8 cellular contexts compared by ENCODE assay signal in the genomic region with DNA sequence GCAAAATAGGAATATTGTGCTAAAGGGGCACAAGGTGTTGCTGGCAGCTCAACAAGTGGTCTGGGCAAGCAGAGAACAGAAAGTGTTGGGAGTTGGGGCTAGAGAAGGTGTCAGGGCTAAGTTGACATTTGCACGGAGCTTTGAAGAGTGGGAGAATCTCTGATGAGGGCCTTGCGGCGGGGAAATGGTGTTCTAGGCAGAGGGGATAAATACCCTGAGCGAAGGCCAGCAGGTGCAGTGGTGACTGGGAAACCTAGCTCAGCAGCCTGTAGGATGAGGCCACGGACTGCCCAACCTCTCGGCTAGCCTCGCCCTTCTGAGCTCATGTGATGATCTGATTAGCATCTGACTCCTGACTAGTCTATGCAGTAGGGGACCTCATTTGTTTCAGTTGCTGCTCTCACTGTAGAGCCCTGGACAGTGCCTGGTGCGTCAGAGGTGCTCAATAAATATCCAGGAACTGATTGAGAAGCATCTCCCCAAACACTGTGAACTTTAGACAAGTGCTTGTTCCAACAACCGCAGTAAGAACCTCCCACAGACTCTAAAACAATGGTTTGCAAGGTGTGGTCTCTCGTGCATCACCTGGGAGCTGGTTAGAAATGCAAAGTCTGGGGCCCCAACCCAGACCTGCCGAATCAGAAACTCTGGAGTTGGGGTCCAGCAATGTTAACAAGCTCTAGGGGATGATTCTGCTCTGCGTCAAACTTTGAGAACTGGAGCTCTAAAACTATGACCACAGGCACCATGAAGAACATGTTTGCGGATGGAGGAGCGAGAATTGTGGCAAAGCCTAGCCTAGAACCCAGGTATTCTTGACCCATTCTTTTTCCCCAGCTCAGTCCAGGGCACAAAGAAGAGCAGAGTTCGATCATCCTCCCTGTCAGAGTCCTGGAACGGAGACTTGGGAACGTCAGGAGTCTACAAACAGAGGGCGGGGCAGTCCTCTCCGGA. TPM values are rescaled to one million over a fixed set of nuclear protein-coding genes. Genes with fewer than 3 reads are reported as not detected.
DNase-seq lines count a peak whose midpoint lies in the region; ATAC-seq, FAIRE-seq and TF ChIP-seq lines count a peak whose summit lies in the region.

No MANE protein-coding gene starts in this region.

- H3K27ac ChIP-seq in cingulate gyrus (ENCODE audit: low read depth, low read length) = peak overlapping the region; percentile 15

- no peak for TF ChIP-seq CTCF in Calu3 (IDR thresholded peaks at IDR 0.05; ENCODE audit: unreplicated experiment)
- TF ChIP-seq CTCF in natural killer cell (IDR thresholded peaks at IDR 0.05) = no peak

- FAIRE-seq in RCC 7860 (lab: Jason Lieb, UNC) = no peak

- H3K27me3 Mint-ChIP-seq in Calu3 (ENCODE audit: unreplicated experiment) = peaks cover 20% of the 10 kb centered on the region
- peaks cover 30 to 45% of the 10 kb centered on the region in 2 donors for H3K27me3 Mint-ChIP-seq in natural killer cell (ENCODE audit: low read depth in 2 of 2)

- H3K9me3 Mint-ChIP-seq in Calu3 (ENCODE audit: low read depth, unreplicated experiment) = no peaks in the 10 kb centered on the region
- H3K9me3 Mint-ChIP-seq in natural killer cell = no peaks in the 10 kb centered on the region

- H3K4me1 Mint-ChIP-seq in Calu3 (ENCODE audit: low read depth, unreplicated experiment) = peaks cover 32% of the 10 kb centered on the region
- peaks cover 0 to 27% of the 10 kb centered on the region in 2 donors for H3K4me1 Mint-ChIP-seq in natural killer cell

- H3K4me3 Mint-ChIP-seq in Calu3 (ENCODE audit: low read depth, unreplicated experiment) (peak overlapping the region; percentile 35), natural killer cell (peak overlapping the region; percentile 67)

- H3K36me3 Mint-ChIP-seq in Calu3 (ENCODE audit: insufficient read depth, unreplicated experiment) (no peaks in the 10 kb centered on the region), natural killer cell (no peaks in the 10 kb centered on the region)

- CTCF ChIA-PET in Calu3 (lab: Charles Lee) = interaction anchor here (0.6 to 1.2 kb wide), 4 partner anchors 10 to 57 kb away, joined by 3 to 4 read pairs (median 4); no protein-coding TSS in a partner anchor

- DNase-seq in Calu3 = no peak
- DNase-seq in NCI-H146 treated with DMSO at 0.1 percent for 48 hours (lab: John Stamatoyannopoulos, UW; ENCODE audit: unreplicated experiment) = peak; percentile 40
- DNase-seq in natural killer cell = no peak
- no peak for DNase-seq in RCC 7860 (ENCODE audit: low spot score)
- DNase-seq in UCSD-AML1 (lab: John Stamatoyannopoulos, UW; ENCODE audit: unreplicated experiment) = no peak
- DNase-seq in epidermal melanocyte (ENCODE audit: insufficient read length, low spot score) = no peak

- ATAC-seq in natural killer cell (no peak), HG02973 (IDR thresholded peaks at IDR 0.05; ENCODE audit: unreplicated experiment) (no peak)

- no peak overlapping the region for H3K27ac Mint-ChIP-seq in Calu3 (ENCODE audit: unreplicated experiment)
- H3K27ac Mint-ChIP-seq in natural killer cell = peak overlapping the region; percentile 67 to 80

- BruUV-seq in Calu3 (replicated peaks; lab: Mats Ljungman, UMichigan) = no TSS peak

- intact Hi-C loops in Calu3 (cut with micrococcal nuclease; ENCODE audit: unreplicated experiment) (no loop called here), natural killer cell (cut with micrococcal nuclease) (loop anchor here (1.0 to 2.0 kb wide), 2 partner anchors 22 to 55 kb away; no protein-coding TSS in a partner anchor)

RNA-seq across cellular contexts. Expression of a gene that starts 0.9 kb away (rescaled TPM):
- 0.47 and 1.0 TPM in 2 replicates for total RNA-seq in Calu3 (2022)
- 1 to 10 TPM; 1.2 to 3.3 (median 1.7) TPM for total RNA-seq in natural killer cell
